In genomic region chr10:88882646-88883442, GRCh38 we compare ENCODE assay signal across 8 cellular contexts. TPM values are rescaled to one million over a fixed set of nuclear protein-coding genes. Genes with fewer than 3 reads are reported as not detected.
DNase-seq lines count a peak whose midpoint lies in the region; ATAC-seq and TF ChIP-seq lines count a peak whose summit lies in the region.
"Not testable (repeated sequence)": the region's sequence is repeated elsewhere in the genome, so short reads cannot be mapped to it uniquely, and the experiment has no call there.

No MANE protein-coding gene starts in this region.

- intact Hi-C loops in CD8-positive, alpha-beta T cell (cut with DNase I, micrococcal nuclease) = loop anchor here (5.0 kb wide), 2 partner anchors 49 to 529 kb away; partner anchors contain the start of gene IFIT5 (in 1 of the 2)
- intact Hi-C loops in activated T-helper 1 cell treated with anti-CD3 and anti-CD28 coated beads, Interleukin-12 subunit alpha, Interleukin-12 subunit beta, Interleukin-2, Interleukin-4 antibody, amounts not matched to agents 30 ng/mL and 10 ng/mL and 1 ng/mL, durations not matched to agents 14 hours and 24 hours and 36 hours (cut with micrococcal nuclease) = loop anchor here (5.0 to 10.0 kb wide), 3 partner anchors 532 to 1021 kb away; partner anchors contain the start of genes IFIT5, KIF20B, KLLN and PTEN
- intact Hi-C loops in colonic mucosa (cut with DNase I) = loop anchor here (5.0 kb wide), 1 partner anchor 49 kb away; no protein-coding TSS in a partner anchor

- H3K36me3 Mint-ChIP-seq in CD8-positive, alpha-beta T cell = peaks cover 12% of the 10 kb centered on the region
- peaks cover 43% of the 10 kb centered on the region for H3K36me3 Mint-ChIP-seq in HFFc6 (ENCODE audit: low read depth)
- peaks cover 25% of the 10 kb centered on the region for H3K36me3 Mint-ChIP-seq in activated T-helper 1 cell treated with anti-CD3 and anti-CD28 coated beads, Interleukin-12 subunit alpha, Interleukin-12 subunit beta, Interleukin-2, Interleukin-4 antibody, amounts not matched to agents 30 ng/mL and 10 ng/mL and 1 ng/mL, durations not matched to agents 14 hours and 24 hours and 36 hours (ENCODE audit: low read depth)
- not testable (repeated sequence) for H3K36me3 Mint-ChIP-seq in natural killer cell treated with Interleukin-12 subunit alpha and Interleukin-12 subunit beta and Interleukin-15 and Interleukin-18, amount 100 ng/mL, for 72 hours

- not testable (repeated sequence) for DNase-seq in CD8-positive, alpha-beta T cell; activated T-helper 1 cell treated with anti-CD3 and anti-CD28 coated beads, Interleukin-12 subunit alpha, Interleukin-12 subunit beta, Interleukin-2, Interleukin-4 antibody, amounts not matched to agents 30 ng/mL and 10 ng/mL and 1 ng/mL, durations not matched to agents 14 hours and 24 hours and 36 hours (ENCODE audit: low spot score); colonic mucosa; natural killer cell treated with Interleukin-12 subunit alpha and Interleukin-12 subunit beta and Interleukin-15 and Interleukin-18, amount 100 ng/mL, for 72 hours (ENCODE audit: low spot score)
- DNase-seq in HFFc6 (peak; percentile 80), RPMI7951 (ENCODE audit: low read depth) (peak; percentile 80), glomerular visceral epithelial cell (ENCODE audit: extremely low spot score) (peak; percentile 56)

- H3K9ac ChIP-seq in colonic mucosa (ENCODE audit: low read depth in 2 of 2, low read length in 2 of 2) = peak overlapping the region in 1 of 2 donors; percentile 95
- H3K9ac ChIP-seq in subcutaneous abdominal adipose tissue (ENCODE audit: low read length in 5 of 5) = not testable (repeated sequence)

- H3K27me3 ChIP-seq in CD8-positive, alpha-beta T cell (ENCODE audit: insufficient read depth, low read length); colonic mucosa; subcutaneous abdominal adipose tissue (ENCODE audit: control insufficient read depth in 5 of 5, insufficient read depth in 4 of 5, low read length in 5 of 5): not testable (repeated sequence)

- H3K9me3 Mint-ChIP-seq in CD8-positive, alpha-beta T cell; HFFc6; activated T-helper 1 cell treated with anti-CD3 and anti-CD28 coated beads, Interleukin-12 subunit alpha, Interleukin-12 subunit beta, Interleukin-2, Interleukin-4 antibody, amounts not matched to agents 30 ng/mL and 10 ng/mL and 1 ng/mL, durations not matched to agents 14 hours and 24 hours and 36 hours; natural killer cell treated with Interleukin-12 subunit alpha and Interleukin-12 subunit beta and Interleukin-15 and Interleukin-18, amount 100 ng/mL, for 72 hours: not testable (repeated sequence)

- peaks cover 79% of the 10 kb centered on the region for H3K4me1 Mint-ChIP-seq in CD8-positive, alpha-beta T cell (ENCODE audit: low read depth)
- H3K4me1 Mint-ChIP-seq in HFFc6 (ENCODE audit: low read depth) = peaks cover 80% of the 10 kb centered on the region
- H3K4me1 Mint-ChIP-seq in activated T-helper 1 cell treated with anti-CD3 and anti-CD28 coated beads, Interleukin-12 subunit alpha, Interleukin-12 subunit beta, Interleukin-2, Interleukin-4 antibody, amounts not matched to agents 30 ng/mL and 10 ng/mL and 1 ng/mL, durations not matched to agents 14 hours and 24 hours and 36 hours (ENCODE audit: low read depth) = peaks cover 82% of the 10 kb centered on the region
- peaks cover 40 to 70% of the 10 kb centered on the region in 2 donors for H3K4me1 Mint-ChIP-seq in natural killer cell treated with Interleukin-12 subunit alpha and Interleukin-12 subunit beta and Interleukin-15 and Interleukin-18, amount 100 ng/mL, for 72 hours (ENCODE audit: low read depth in 2 of 2)

- peaks cover 50% of the 10 kb centered on the region for H3K4me1 ChIP-seq in CD8-positive, alpha-beta T cell (ENCODE audit: insufficient read depth, low read length)
- not testable (repeated sequence) for H3K4me1 ChIP-seq in colonic mucosa
- peaks cover 4 to 39% (median 34%) of the 10 kb centered on the region in 5 donors for H3K4me1 ChIP-seq in subcutaneous abdominal adipose tissue (ENCODE audit: control insufficient read depth in 5 of 5, insufficient read depth in 5 of 5, low read length in 5 of 5)

- peak overlapping the region; percentile 58 for H3K27ac Mint-ChIP-seq in CD8-positive, alpha-beta T cell
- H3K27ac Mint-ChIP-seq in HFFc6 = peak overlapping the region; percentile 95
- peak overlapping the region; percentile 59 for H3K27ac Mint-ChIP-seq in activated T-helper 1 cell treated with anti-CD3 and anti-CD28 coated beads, Interleukin-12 subunit alpha, Interleukin-12 subunit beta, Interleukin-2, Interleukin-4 antibody, amounts not matched to agents 30 ng/mL and 10 ng/mL and 1 ng/mL, durations not matched to agents 14 hours and 24 hours and 36 hours
- H3K27ac Mint-ChIP-seq in natural killer cell treated with Interleukin-12 subunit alpha and Interleukin-12 subunit beta and Interleukin-15 and Interleukin-18, amount 100 ng/mL, for 72 hours = peak overlapping the region; percentile 90 to 97

- POLR2A ChIA-PET in CD8-positive, alpha-beta T cell (lab: Charles Lee) = not testable (repeated sequence)

- not testable (repeated sequence) for H3K27me3 Mint-ChIP-seq in CD8-positive, alpha-beta T cell (ENCODE audit: low read depth); HFFc6 (ENCODE audit: insufficient read depth); activated T-helper 1 cell treated with anti-CD3 and anti-CD28 coated beads, Interleukin-12 subunit alpha, Interleukin-12 subunit beta, Interleukin-2, Interleukin-4 antibody, amounts not matched to agents 30 ng/mL and 10 ng/mL and 1 ng/mL, durations not matched to agents 14 hours and 24 hours and 36 hours (ENCODE audit: insufficient read depth); natural killer cell treated with Interleukin-12 subunit alpha and Interleukin-12 subunit beta and Interleukin-15 and Interleukin-18, amount 100 ng/mL, for 72 hours

- TF ChIP-seq CTCF in CD8-positive, alpha-beta T cell (IDR thresholded peaks at IDR 0.05); HFFc6 (IDR thresholded peaks at IDR 0.05); colonic mucosa (IDR thresholded peaks at IDR 0.05): not testable (repeated sequence)

- H3K27ac ChIP-seq in CD8-positive, alpha-beta T cell (ENCODE audit: low read depth, low read length) = not testable (repeated sequence)
- H3K27ac ChIP-seq in colonic mucosa = peak overlapping the region; percentile 97
- H3K27ac ChIP-seq in subcutaneous abdominal adipose tissue (ENCODE audit: low read depth, low read length) = peak overlapping the region; percentile 93

- not testable (repeated sequence) for H3K36me3 ChIP-seq in CD8-positive, alpha-beta T cell (ENCODE audit: insufficient read depth, low read length); colonic mucosa; subcutaneous abdominal adipose tissue (ENCODE audit: control insufficient read depth in 5 of 5, insufficient read depth in 5 of 5, low read length in 5 of 5)

- not testable (repeated sequence) for H3K4me3 ChIP-seq in CD8-positive, alpha-beta T cell (ENCODE audit: low read depth, low read length); colonic mucosa; subcutaneous abdominal adipose tissue (ENCODE audit: low read depth in 1 of 5, low read length in 5 of 5)

- CTCF ChIA-PET in CD8-positive, alpha-beta T cell (lab: Charles Lee) = interaction anchor here (1.1 to 2.0 kb wide), 3 partner anchors 47 to 52 kb away, joined by 4 to 11 read pairs (median 7); no protein-coding TSS in a partner anchor

- not testable (repeated sequence) for H3K9me3 ChIP-seq in CD8-positive, alpha-beta T cell (ENCODE audit: low read length); colonic mucosa; subcutaneous abdominal adipose tissue (ENCODE audit: control insufficient read depth in 5 of 5, low read length in 5 of 5)

- H3K4me3 Mint-ChIP-seq in CD8-positive, alpha-beta T cell = peak overlapping the region; percentile 98
- H3K4me3 Mint-ChIP-seq in HFFc6 = peak overlapping the region; percentile 98
- H3K4me3 Mint-ChIP-seq in activated T-helper 1 cell treated with anti-CD3 and anti-CD28 coated beads, Interleukin-12 subunit alpha, Interleukin-12 subunit beta, Interleukin-2, Interleukin-4 antibody, amounts not matched to agents 30 ng/mL and 10 ng/mL and 1 ng/mL, durations not matched to agents 14 hours and 24 hours and 36 hours = peak overlapping the region; percentile 98
- peak overlapping the region; percentile 92 for H3K4me3 Mint-ChIP-seq in natural killer cell treated with Interleukin-12 subunit alpha and Interleukin-12 subunit beta and Interleukin-15 and Interleukin-18, amount 100 ng/mL, for 72 hours

- not testable (repeated sequence) for ATAC-seq in CD8-positive, alpha-beta T cell; natural killer cell treated with Interleukin-12 subunit alpha and Interleukin-12 subunit beta and Interleukin-15 and Interleukin-18, amount 100 ng/mL, for 72 hours

RNA-seq across cellular contexts. Expression of gene STAMBPL1, which starts 2.8 kb away (rescaled TPM):
- 10 to 100 TPM; 16.5 to 18.9 TPM for total RNA-seq in CD8-positive, alpha-beta T cell
- 10 to 100 TPM; 28.8 to 44.9 (median 40.6) TPM for total RNA-seq in HFFc6 (2021; fragmentation: NEBNext Ultra II Directional; extraction: Animal tissue kit (Norgen Biotek cat#: 25700))
- 38.7 and 41.3 TPM in 2 replicates for total RNA-seq in RPMI7951 (2014; rRNA removed; shearing (Covaris generic))
- total RNA-seq in activated T-helper 1 cell treated with anti-CD3 and anti-CD28 coated beads, Interleukin-12 subunit alpha, Interleukin-12 subunit beta, Interleukin-2, Interleukin-4 antibody, amounts not matched to agents 30 ng/mL and 10 ng/mL and 1 ng/mL, durations not matched to agents 14 hours and 24 hours and 36 hours = 36.1 and 37.5 TPM in 2 replicates
- 10 to 100 TPM; 16.3 to 20.4 TPM for total RNA-seq in colonic mucosa
- 10 to 100 TPM; 21.0 to 37.6 TPM for total RNA-seq in natural killer cell treated with Interleukin-12 subunit alpha and Interleukin-12 subunit beta and Interleukin-15 and Interleukin-18, amount 100 ng/mL, for 72 hours

RNA-seq across cellular contexts. Expression of gene ANKRD22, which starts 31.2 kb away (rescaled TPM):
- total RNA-seq in CD8-positive, alpha-beta T cell = not detected
- total RNA-seq in HFFc6 (2021; fragmentation: NEBNext Ultra II Directional; extraction: Animal tissue kit (Norgen Biotek cat#: 25700)) = not detected
- total RNA-seq in RPMI7951 (2014; rRNA removed; shearing (Covaris generic)) = not detected in 2 replicates
- total RNA-seq in activated T-helper 1 cell treated with anti-CD3 and anti-CD28 coated beads, Interleukin-12 subunit alpha, Interleukin-12 subunit beta, Interleukin-2, Interleukin-4 antibody, amounts not matched to agents 30 ng/mL and 10 ng/mL and 1 ng/mL, durations not matched to agents 14 hours and 24 hours and 36 hours = 0.16 TPM in 1 of 2 replicates, not detected in the other
- 10 to 100 TPM; 26.6 to 28.2 TPM for total RNA-seq in colonic mucosa
- under 1 TPM; 0.29 to 0.73 TPM for total RNA-seq in natural killer cell treated with Interleukin-12 subunit alpha and Interleukin-12 subunit beta and Interleukin-15 and Interleukin-18, amount 100 ng/mL, for 72 hours

Comparison
In these comparisons a context has a peak if more than half of its experiments do, and no peak if none do; other contexts are left out.
1. RNA of gene ANKRD22, which starts 31.2 kb away (total RNA-seq): 26.6 to 28.2 TPM in colonic mucosa; 0.29 to 0.73 TPM in natural killer cell treated with Interleukin-12 subunit alpha and Interleukin-12 subunit beta and Interleukin-15 and Interleukin-18, amount 100 ng/mL, for 72 hours, 0.16 TPM in activated T-helper 1 cell treated with anti-CD3 and anti-CD28 coated beads, Interleukin-12 subunit alpha, Interleukin-12 subunit beta, Interleukin-2, Interleukin-4 antibody, amounts not matched to agents 30 ng/mL and 10 ng/mL and 1 ng/mL, durations not matched to agents 14 hours and 24 hours and 36 hours, not detected in CD8-positive, alpha-beta T cell, not detected in HFFc6 and not detected in RPMI7951; every median in the first group is over 10 times any median in the second.
2. Peak in every context shown above with its lines, with median percentiles within 50 percentile points of each other: H3K27ac Mint-ChIP-seq and H3K4me3 Mint-ChIP-seq.